18 cellular contexts compared by ENCODE assay signal in genomic region chr9:127724012-127724411, GRCh38. TPM values are rescaled to one million over a fixed set of nuclear protein-coding genes. Genes with fewer than 3 reads are reported as not detected.
DNase-seq lines count a peak whose midpoint lies in the region; ATAC-seq and TF ChIP-seq lines count a peak whose summit lies in the region.
"Had no signal": no experiment of that assay in that cellular context is flagged by ENCODE, and none has a peak within 500 bp of the region (broad histone marks: within the 10 kb centered on the region; RNA-seq: fewer than 3 reads in every experiment).

No MANE protein-coding gene starts in this region.

- H3K27ac Mint-ChIP-seq in T-helper 2 cell treated with Interferon-gamma antibody and Interleukin-4, amounts not matched to agents 5 μg/mL and 100 μg/mL, for 36 hours, result no peak overlapping the region
- H3K27ac Mint-ChIP-seq: activated CD4-positive, alpha-beta T cell treated with anti-CD3 and anti-CD28 coated beads, Interleukin-2, amount 10 ng/mL, durations not matched to agents 7 days and 5 days; CD14-positive monocyte; mesothelial cell of epicardium had no signal

- DNase-seq in NCI-H2029 (lab: John Stamatoyannopoulos, UW), result peak; percentile 46
- DNase-seq in NCI-H2029 treated with DMSO at 0.1 percent for 48 hours (lab: John Stamatoyannopoulos, UW), result no peak
- peak; percentile 50 to 58 for DNase-seq in SJCRH30
- DNase-seq in left lobe of liver (ENCODE audit: low spot score), result no peak
- peak; percentile 77 to 84 for DNase-seq in upper lobe of left lung
- DNase-seq in T-helper 2 cell treated with Interferon-gamma antibody and Interleukin-4, amounts not matched to agents 5 μg/mL and 100 μg/mL, for 36 hours (ENCODE audit: low spot score), result no peak
- no peak for DNase-seq in adrenal gland
- DNase-seq in activated naive CD4-positive, alpha-beta T cell treated with Interleukin-2 at 50 U/mL for 16 hours, result no peak
- DNase-seq: activated CD4-positive, alpha-beta T cell treated with anti-CD3 and anti-CD28 coated beads, Interleukin-2, amount 10 ng/mL, durations not matched to agents 7 days and 5 days; foreskin keratinocyte; NCI-H2171; sigmoid colon had no signal

- no peak overlapping the region for H3K4me3 Mint-ChIP-seq in T-helper 2 cell treated with Interferon-gamma antibody and Interleukin-4, amounts not matched to agents 5 μg/mL and 100 μg/mL, for 36 hours
- H3K4me3 Mint-ChIP-seq: activated CD4-positive, alpha-beta T cell treated with anti-CD3 and anti-CD28 coated beads, Interleukin-2, amount 10 ng/mL, durations not matched to agents 7 days and 5 days; CD14-positive monocyte; mesothelial cell of epicardium had no signal

- ATAC-seq in left lobe of liver (peak; percentile 26), upper lobe of left lung (ENCODE audit: low FRiP score in 2 of 2) (peak; percentile 13 to 29)
- ATAC-seq: GM12878 had no signal

- TF ChIP-seq POLR2A in upper lobe of left lung (IDR thresholded peaks at IDR 0.05) (no peak), adrenal gland (IDR thresholded peaks at IDR 0.05) (no peak)

- H3K4me1 ChIP-seq in SJCRH30 (peaks cover 8% of the 10 kb centered on the region), upper lobe of left lung (peaks cover 7 to 21% (median 15%) of the 10 kb centered on the region in 4 donors), adrenal gland (replicated peaks in 1 of 2) (no peaks in the 10 kb centered on the region)

- no peaks in the 10 kb centered on the region for H3K36me3 Mint-ChIP-seq in T-helper 2 cell treated with Interferon-gamma antibody and Interleukin-4, amounts not matched to agents 5 μg/mL and 100 μg/mL, for 36 hours (ENCODE audit: low read depth)
- H3K36me3 Mint-ChIP-seq: CD14-positive monocyte, mesothelial cell of epicardium had no signal

- H3K9me3 ChIP-seq in SJCRH30 (replicated peaks) (no peaks in the 10 kb centered on the region), upper lobe of left lung (no peaks in the 10 kb centered on the region), adrenal gland (replicated peaks in 1 of 3) (no peaks in the 10 kb centered on the region)
- H3K9me3 ChIP-seq: neutrophil, sigmoid colon, thoracic aorta had no signal

- H3K27ac ChIP-seq in SJCRH30, result no peak overlapping the region
- H3K27ac ChIP-seq in upper lobe of left lung, result peak overlapping the region in 2 of 4 donors; percentile 37 to 54
- H3K27ac ChIP-seq in adrenal gland, result no peak overlapping the region
- H3K27ac ChIP-seq: foreskin keratinocyte, neutrophil, sigmoid colon had no signal

- no peaks in the 10 kb centered on the region for H3K9me3 Mint-ChIP-seq in T-helper 2 cell treated with Interferon-gamma antibody and Interleukin-4, amounts not matched to agents 5 μg/mL and 100 μg/mL, for 36 hours
- H3K9me3 Mint-ChIP-seq: activated CD4-positive, alpha-beta T cell treated with anti-CD3 and anti-CD28 coated beads, Interleukin-2, amount 10 ng/mL, durations not matched to agents 7 days and 5 days; mesothelial cell of epicardium had no signal

- H3K36me3 ChIP-seq in SJCRH30, result no peaks in the 10 kb centered on the region
- no peaks in the 10 kb centered on the region for H3K36me3 ChIP-seq in upper lobe of left lung
- H3K36me3 ChIP-seq in adrenal gland (replicated peaks in 1 of 2), result no peaks in the 10 kb centered on the region
- H3K36me3 ChIP-seq: neutrophil, sigmoid colon, thoracic aorta had no signal

- H3K27me3 Mint-ChIP-seq in T-helper 2 cell treated with Interferon-gamma antibody and Interleukin-4, amounts not matched to agents 5 μg/mL and 100 μg/mL, for 36 hours (ENCODE audit: low read depth), result no peaks in the 10 kb centered on the region
- H3K27me3 Mint-ChIP-seq: activated CD4-positive, alpha-beta T cell treated with anti-CD3 and anti-CD28 coated beads, Interleukin-2, amount 10 ng/mL, durations not matched to agents 7 days and 5 days had no signal

- 43 to 58% methylated on average over 10 of the region's 23 CpGs for WGBS in upper lobe of left lung, 2 donors
- 46 to 63% (median 61%) methylated on average over 14 to 23 of the region's 23 CpGs for WGBS in adrenal gland, 4 donors

- H3K4me1 Mint-ChIP-seq in T-helper 2 cell treated with Interferon-gamma antibody and Interleukin-4, amounts not matched to agents 5 μg/mL and 100 μg/mL, for 36 hours (ENCODE audit: low read depth), result peaks cover 12% of the 10 kb centered on the region
- H3K4me1 Mint-ChIP-seq: mesothelial cell of epicardium had no signal

- H3K27me3 ChIP-seq in SJCRH30, result peaks cover 15% of the 10 kb centered on the region
- H3K27me3 ChIP-seq in upper lobe of left lung, result no peaks in the 10 kb centered on the region
- no peaks in the 10 kb centered on the region for H3K27me3 ChIP-seq in adrenal gland
- H3K27me3 ChIP-seq: foreskin keratinocyte had no signal

- TF ChIP-seq EP300 in upper lobe of left lung (IDR thresholded peaks at IDR 0.05), result no peak

- H3K4me3 ChIP-seq in SJCRH30, result 0 out of 2 replicates have a peak overlapping the region, but pooled peaks have one; percentile 16
- no peak overlapping the region for H3K4me3 ChIP-seq in upper lobe of left lung
- no peak overlapping the region for H3K4me3 ChIP-seq in adrenal gland
- H3K4me3 ChIP-seq: GM12878, sigmoid colon, thoracic aorta had no signal

- intact Hi-C loops in adrenal gland (cut with DNase I), result no loop called here

- TF ChIP-seq CTCF in upper lobe of left lung (IDR thresholded peaks at IDR 0.05), result no peak
- TF ChIP-seq CTCF in adrenal gland (IDR thresholded peaks at IDR 0.05), result no peak

RNA-seq across cellular contexts. Expression of gene TTC16, which starts 8.1 kb away (rescaled TPM):
- total RNA-seq in SJCRH30 (2014; rRNA removed; shearing (Covaris generic)), result not detected in 2 replicates
- total RNA-seq in left lobe of liver (not detected), upper lobe of left lung (1 to 10 TPM in 5 of 6 donors, under 1 TPM in 1; 0.29 to 9.4 (median 3.1) TPM), adrenal gland (1 to 10 TPM in 1 of 8 donors, under 1 TPM in 5, not detected in 2; under 0.01 to 1.0 (median 0.20) TPM)
- under 1 TPM; 0.11 to 0.57 (median 0.48) TPM for polyA plus RNA-seq in adrenal gland
- total RNA-seq: foreskin keratinocyte, GM12878, sigmoid colon had no signal
- polyA plus RNA-seq: foreskin keratinocyte had no signal

RNA-seq across cellular contexts. Expression of gene PTRH1, which starts 8.5 kb away (rescaled TPM):
- total RNA-seq in SJCRH30 (2014; rRNA removed; shearing (Covaris generic)), result 4.3 and 7.0 TPM in 2 replicates
- total RNA-seq in left lobe of liver, result 10.8 TPM
- 10 to 100 TPM in 5 of 6 donors, 1 to 10 TPM in 1; 7.4 to 33.5 (median 18.7) TPM for total RNA-seq in upper lobe of left lung
- 10 to 100 TPM; 20.8 to 34.8 (median 24.3) TPM for total RNA-seq in adrenal gland
- polyA plus RNA-seq in adrenal gland, result 10 to 100 TPM in 2 of 3 donors, 1 to 10 TPM in 1; 3.4 to 32.8 (median 19.5) TPM

RNA-seq across cellular contexts. Expression of gene TOR2A, which starts 11.1 kb away (rescaled TPM):
- total RNA-seq in SJCRH30 (2014; rRNA removed; shearing (Covaris generic)), result 3.9 and 5.8 TPM in 2 replicates
- total RNA-seq in left lobe of liver (7.4 TPM), upper lobe of left lung (10 to 100 TPM; 11.4 to 27.2 (median 21.0) TPM), adrenal gland (10 to 100 TPM; 10.8 to 30.6 (median 18.5) TPM)
- polyA plus RNA-seq in adrenal gland, result 10 to 100 TPM in 2 of 3 donors, 1 to 10 TPM in 1; 4.3 to 16.9 (median 14.6) TPM

RNA-seq across cellular contexts. Expression of gene CFAP157, which starts 17.2 kb away (rescaled TPM):
- total RNA-seq in SJCRH30 (2014; rRNA removed; shearing (Covaris generic)), result not detected in 2 replicates
- total RNA-seq in left lobe of liver (not detected), upper lobe of left lung (100 to 1,000 TPM in 1 of 6 donors, 10 to 100 TPM in 4, under 1 TPM in 1; 0.77 to 125 (median 37.0) TPM), adrenal gland (under 1 TPM in 4 of 8 donors, not detected in 4; 0.11 to 0.29 (median 0.17) TPM)
- under 1 TPM in 2 of 3 donors, not detected in 1; 0.67 to 0.88 TPM for polyA plus RNA-seq in adrenal gland
- total RNA-seq: activated CD4-positive, alpha-beta T cell treated with anti-CD3 and anti-CD28 coated beads, Interleukin-2, amount 10 ng/mL, durations not matched to agents 7 days and 5 days; foreskin keratinocyte; GM12878; MCF 10A; sigmoid colon had no signal

RNA-seq across cellular contexts. Expression of gene SH2D3C, which starts 54.5 kb away (rescaled TPM):
- total RNA-seq in SJCRH30 (2014; rRNA removed; shearing (Covaris generic)), result 0.99 and 1.4 TPM in 2 replicates
- total RNA-seq in left lobe of liver (3.4 TPM), upper lobe of left lung (10 to 100 TPM; 17.5 to 90.4 (median 37.5) TPM), adrenal gland (10 to 100 TPM in 4 of 8 donors, 1 to 10 TPM in 4; 4.4 to 14.2 (median 10.3) TPM)
- polyA plus RNA-seq in adrenal gland, result 10 to 100 TPM in 2 of 3 donors, 1 to 10 TPM in 1; 2.1 to 27.1 (median 19.1) TPM
- total RNA-seq: MCF 10A had no signal

Comparison
In these comparisons a context has a peak if more than half of its experiments do, and no peak if none do; other contexts are left out.
1. DNase-seq: peak in NCI-H2029 (single experiment), SJCRH30 (2 of 2) and upper lobe of left lung (2 of 2); none in NCI-H2029 treated with DMSO at 0.1 percent for 48 hours (single experiment), left lobe of liver (single experiment), T-helper 2 cell treated with Interferon-gamma antibody and Interleukin-4, amounts not matched to agents 5 μg/mL and 100 μg/mL, for 36 hours (single experiment), adrenal gland (0 of 7) and activated naive CD4-positive, alpha-beta T cell treated with Interleukin-2 at 50 U/mL for 16 hours (single experiment).